10 cellular contexts compared by ENCODE assay signal in the genomic region with DNA sequence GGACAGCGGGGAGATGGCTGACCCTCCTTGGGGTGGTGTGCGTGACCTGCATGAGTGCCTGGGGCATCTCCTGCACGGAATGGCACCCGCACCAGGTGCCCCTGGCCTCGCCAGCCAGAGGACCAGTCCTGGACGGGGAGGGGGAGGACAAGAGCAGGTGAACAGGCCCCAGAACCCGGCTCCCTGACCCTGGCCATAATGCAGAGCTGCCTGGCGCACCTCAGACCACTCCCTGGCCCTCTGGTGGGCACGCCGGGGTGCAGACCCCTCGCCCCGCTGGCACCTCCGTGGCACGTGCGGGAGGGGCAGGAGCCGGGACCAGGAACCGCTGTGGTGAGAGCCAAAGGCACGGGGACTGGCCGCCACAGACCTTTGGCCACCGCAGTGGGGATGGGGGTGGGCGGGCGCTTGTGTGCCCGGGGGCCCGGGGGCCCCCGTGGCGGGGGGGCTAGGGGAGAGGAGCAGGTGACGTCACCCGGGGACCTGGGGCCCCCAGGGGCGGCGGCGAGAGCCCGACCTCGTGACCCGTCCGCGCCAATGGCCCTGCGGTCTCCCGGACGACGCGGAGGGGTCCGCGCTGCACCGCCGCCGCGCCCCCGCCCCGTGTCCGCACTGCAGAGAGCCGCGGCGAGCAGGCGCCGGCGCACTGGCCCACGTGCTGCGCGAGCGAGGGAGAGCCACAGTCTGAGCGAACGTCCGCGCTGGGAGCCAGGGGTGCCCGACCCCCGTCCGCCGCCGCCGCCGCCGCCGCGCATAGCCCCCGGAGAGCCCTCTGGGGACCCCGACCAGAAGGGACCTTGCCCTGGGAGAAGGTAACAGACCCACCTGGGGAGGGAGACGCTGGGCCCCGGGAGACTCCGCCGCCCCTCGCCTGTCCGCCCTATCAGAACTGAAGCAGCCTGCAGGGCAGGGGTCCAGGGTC. TPM values are rescaled to one million over a fixed set of nuclear protein-coding genes. Genes with fewer than 3 reads are reported as not detected.
DNase-seq lines count a peak whose midpoint lies in the region; ATAC-seq, FAIRE-seq and TF ChIP-seq lines count a peak whose summit lies in the region.
"Had no signal": no experiment of that assay in that cellular context is flagged by ENCODE, and none has a peak within 500 bp of the region (broad histone marks: within the 10 kb centered on the region; RNA-seq: fewer than 3 reads in every experiment).

A gene with protein sequence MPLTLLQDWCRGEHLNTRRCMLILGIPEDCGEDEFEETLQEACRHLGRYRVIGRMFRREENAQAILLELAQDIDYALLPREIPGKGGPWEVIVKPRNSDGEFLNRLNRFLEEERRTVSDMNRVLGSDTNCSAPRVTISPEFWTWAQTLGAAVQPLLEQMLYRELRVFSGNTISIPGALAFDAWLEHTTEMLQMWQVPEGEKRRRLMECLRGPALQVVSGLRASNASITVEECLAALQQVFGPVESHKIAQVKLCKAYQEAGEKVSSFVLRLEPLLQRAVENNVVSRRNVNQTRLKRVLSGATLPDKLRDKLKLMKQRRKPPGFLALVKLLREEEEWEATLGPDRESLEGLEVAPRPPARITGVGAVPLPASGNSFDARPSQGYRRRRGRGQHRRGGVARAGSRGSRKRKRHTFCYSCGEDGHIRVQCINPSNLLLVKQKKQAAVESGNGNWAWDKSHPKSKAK (plus strand): TSS at position 644 of the 922 bp plus-strand sequence. CDS start 586 bp downstream, outside the sequence.

- ATAC-seq in right lobe of liver, result peak; percentile 37 to 61 (median 46)
- ATAC-seq in HepG2, result no peak
- ATAC-seq in naive B cell (ENCODE audit: low read depth in 2 of 2), result peak in 1 of 2 donors; percentile 21

- H3K4me1 Mint-ChIP-seq in naive B cell (no peaks in the 10 kb centered on the region), type B pancreatic cell (ENCODE audit: unreplicated experiment) (peaks cover 4% of the 10 kb centered on the region)

- H3K4me1 ChIP-seq in right lobe of liver (no peaks in the 10 kb centered on the region), HepG2 (ENCODE audit: insufficient read depth, low read length) (no peaks in the 10 kb centered on the region)

- H3K36me3 ChIP-seq in right lobe of liver, result no peaks in the 10 kb centered on the region
- H3K36me3 ChIP-seq in HepG2 (replicated peaks in 1 of 2; ENCODE audit: control insufficient read depth in 1 of 2, insufficient read depth in 2 of 2, low read length in 2 of 2), result no peaks in the 10 kb centered on the region

- FAIRE-seq in HepG2 (lab: Jason Lieb, UNC), result no peak
- FAIRE-seq: bronchial epithelial cell had no signal

- TF ChIP-seq EP300 in HepG2 (IDR thresholded peaks at IDR 0.05; ENCODE audit: low read depth in 2 of 2, low read length in 2 of 2), result no peak
- no peak for TF ChIP-seq EP300 in HepG2 (CRISPR knock-in tag; IDR thresholded peaks at IDR 0.05; ENCODE audit: borderline replicate concordance)

- POLR2A ChIA-PET in HepG2 (lab: Yijun Ruan, JAX), result no interaction called here

- WGBS in right lobe of liver (ENCODE audit: insufficient coverage, low coverage, low lambda C conversion rate, missing lambda C conversion rate), result no CpG with 5 or more reads among the region's 82 CpGs
- WGBS in HepG2 (ENCODE audit: low lambda C conversion rate), result 98% methylated on average over 19 of the region's 82 CpGs

- H3K9me3 ChIP-seq in right lobe of liver (no peaks in the 10 kb centered on the region), HepG2 (ENCODE audit: low read length) (no peaks in the 10 kb centered on the region)

- H3K27ac Mint-ChIP-seq in naive B cell, result no peak within 1 kb of the TSS
- H3K27ac Mint-ChIP-seq in type B pancreatic cell, result no peak within 1 kb of the TSS

- no peak within 1 kb of the TSS for H3K4me2 ChIP-seq in HepG2 (ENCODE audit: low read depth, low read length)

- H3K4me3 Mint-ChIP-seq in naive B cell (peak within 1 kb of the TSS in 6 of 8 donors; percentile 22 to 55 (median 50)), type B pancreatic cell (peak within 1 kb of the TSS; percentile 65)

- H3K36me3 Mint-ChIP-seq in naive B cell, result no peaks in the 10 kb centered on the region
- H3K36me3 Mint-ChIP-seq in type B pancreatic cell, result no peaks in the 10 kb centered on the region

- TF ChIP-seq CTCF in right lobe of liver (IDR thresholded peaks at IDR 0.05) (no peak), HepG2 (CRISPR knock-in tag; IDR thresholded peaks at IDR 0.05) (no peak), dorsolateral prefrontal cortex (IDR thresholded peaks at IDR 0.05 in 54 of 56, conservative IDR thresholded peaks at IDR 0.05 in 2 of 56; ENCODE audit: low read depth in 1 of 56, partially characterized antibody in 56 of 56) (no peak), type B pancreatic cell (conservative IDR thresholded peaks at IDR 0.05) (no peak), GM20000 (IDR thresholded peaks at IDR 0.05; ENCODE audit: extremely low read depth, missing control alignments) (no peak)

- H3K27me3 ChIP-seq in right lobe of liver (no peaks in the 10 kb centered on the region), HepG2 (ENCODE audit: control insufficient read depth in 1 of 2, insufficient read depth in 2 of 2, low read length in 2 of 2) (no peaks in the 10 kb centered on the region), dorsolateral prefrontal cortex (peaks cover 0 to 74% (median 20%) of the 10 kb centered on the region in 45 donors)

- intact Hi-C loops in right lobe of liver (cut with DNase I), result no loop called here
- intact Hi-C loops in HepG2 (cut with micrococcal nuclease; ENCODE audit: unreplicated experiment), result no loop called here
- intact Hi-C loops in dorsolateral prefrontal cortex (cut with DNase I), result no loop called here

- no peak within 1 kb of the TSS for H3K9ac ChIP-seq in HepG2 (ENCODE audit: insufficient read depth, low read depth, low read length)

- TF ChIP-seq RAD21 in HepG2 (CRISPR knock-in tag; IDR thresholded peaks at IDR 0.05), result no peak

- no peaks in the 10 kb centered on the region for H3K79me2 ChIP-seq in HepG2 (ENCODE audit: insufficient read depth, low read length)

- no TSS peak for BruUV-seq in HepG2 (replicated peaks; lab: Mats Ljungman, UMichigan)

- H2AFZ ChIP-seq in HepG2 (ENCODE audit: low read length), result no peak within 1 kb of the TSS

- in situ Hi-C loops in HepG2 (cut with HindIII; ENCODE audit: extremely low pct_ligation_motif_present, low pct_unique_long_range_greater_than_20kb), result no loop called here

- H4K20me1 ChIP-seq in HepG2 (ENCODE audit: insufficient read depth, low read length), result no peaks in the 10 kb centered on the region

- no peak for TF ChIP-seq POLR2A in right lobe of liver (IDR thresholded peaks at IDR 0.05)
- TF ChIP-seq POLR2A in HepG2 (IDR thresholded peaks at IDR 0.05; ENCODE audit: insufficient read depth in 1 of 2, low read depth in 2 of 2, low read length in 2 of 2), result no peak

- H3K27ac ChIP-seq in right lobe of liver, result no peak within 1 kb of the TSS
- no peak within 1 kb of the TSS for H3K27ac ChIP-seq in HepG2 (ENCODE audit: extremely low read length, insufficient read depth, low read length)
- H3K27ac ChIP-seq in dorsolateral prefrontal cortex, result peak within 1 kb of the TSS in 32 of 59 donors; percentile 8 to 73 (median 47)

- DNase-seq in right lobe of liver (peak in 1 of 3 donors; percentile 28), HepG2 (ENCODE audit: low spot score) (no peak), dorsolateral prefrontal cortex (peak in 2 of 10 donors; percentile 56 to 61), naive B cell (no peak), type B pancreatic cell (ENCODE audit: extremely low spot score, unreplicated experiment) (no peak), AG08395 (ENCODE audit: low spot score) (no peak), GM20000 (ENCODE audit: low spot score) (no peak)
- no peak for DNase-seq in NK-92 treated with Interleukin-12 subunit alpha and Interleukin-12 subunit beta, amount 100 ng/mL, for 24 hours (lab: John Stamatoyannopoulos, UW)

- H3K4me3 ChIP-seq in right lobe of liver (no peak within 1 kb of the TSS), HepG2 (replicated peaks in 1 of 3; ENCODE audit: insufficient read depth in 1 of 3, low read depth in 2 of 3, low read length in 3 of 3) (no peak within 1 kb of the TSS), dorsolateral prefrontal cortex (peak within 1 kb of the TSS in 56 of 59 donors; percentile 14 to 66 (median 45))

- H3K9me3 Mint-ChIP-seq in naive B cell, result peaks cover 0 to 3% (median 0%) of the 10 kb centered on the region in 7 donors
- H3K9me3 Mint-ChIP-seq in type B pancreatic cell, result no peaks in the 10 kb centered on the region

- CTCF ChIA-PET in HepG2 (lab: Yijun Ruan, JAX; ENCODE audit: low intra/inter-chr PET ratio, low total read pairs), result no interaction called here

- H3K27me3 Mint-ChIP-seq in naive B cell (peaks cover 0 to 19% (median 15%) of the 10 kb centered on the region in 3 donors), type B pancreatic cell (peaks cover 7% of the 10 kb centered on the region)

RNA-seq across cellular contexts. Expression of the gene that starts here (rescaled TPM):
- total RNA-seq in right lobe of liver (under 1 TPM in 4 of 6 experiments, not detected in 2; 0.09 to 0.74 (median 0.42) TPM), HepG2 (2016; rRNA removed; fragmentation: Illumina TruSeq; extraction: Trizol) (not detected in 2 replicates), dorsolateral prefrontal cortex (100 to 1,000 TPM in 1 of 120 experiments, 10 to 100 TPM in 119; 19.7 to 108 (median 62.0) TPM), type B pancreatic cell (ENCODE audit: low replicate concordance) (4.3 and 9.2 TPM in 2 replicates)
- total RNA-seq in HepG2 (2016; cell fraction: cytosol; rRNA removed; fragmentation: Illumina TruSeq; extraction: Trizol; ENCODE audit: low read depth), result not detected in 2 replicates
- total RNA-seq in HepG2 (2016; cell fraction: insoluble cytoplasmic fraction; rRNA removed; fragmentation: Illumina TruSeq; extraction: Trizol), result not detected in 2 replicates
- total RNA-seq in HepG2 (2016; cell fraction: membrane; rRNA removed; fragmentation: Illumina TruSeq; extraction: Trizol), result not detected in 2 replicates
- total RNA-seq in HepG2 (2016; cell fraction: nucleus; rRNA removed; fragmentation: Illumina TruSeq; extraction: Trizol), result not detected in 2 replicates
- polyA plus RNA-seq in HepG2 (2011; rRNA removed) (not detected in 2 replicates), naive B cell (ENCODE audit: low read depth in 6 of 6) (under 1 TPM in 2 of 6 donors, not detected in 4; 0.35 to 0.49 TPM)
- 0.03 TPM in 1 of 2 replicates, not detected in the other for polyA plus RNA-seq in HepG2 (2011; cell fraction: cytosol; rRNA removed)
- 0.21 and 0.32 TPM in 2 replicates for polyA plus RNA-seq in HepG2 (2011; cell fraction: nucleus; rRNA removed)
- 0.07 TPM in 1 of 2 replicates, not detected in the other for polyA plus RNA-seq in HepG2 (2012)
- polyA plus RNA-seq in HepG2 (2016; cell fraction: cytosol; fragmentation: Illumina TruSeq; extraction: Trizol; ENCODE audit: low read depth), result not detected in 2 replicates
- polyA plus RNA-seq in HepG2 (2016; cell fraction: insoluble cytoplasmic fraction; fragmentation: Illumina TruSeq; extraction: Trizol; ENCODE audit: low read depth), result not detected in 2 replicates
- not detected in 2 replicates for polyA plus RNA-seq in HepG2 (2016; cell fraction: membrane; fragmentation: Illumina TruSeq; extraction: Trizol; ENCODE audit: low read depth)
- polyA plus RNA-seq in HepG2 (2016; cell fraction: nucleus; fragmentation: Illumina TruSeq; extraction: Trizol; ENCODE audit: insufficient read depth, low read depth), result not detected in 2 replicates
- polyA minus RNA-seq in HepG2 (2011; rRNA and poly(A)+ RNA removed; ENCODE audit: low replicate concordance), result not detected in 2 replicates
- polyA minus RNA-seq in HepG2 (2011; cell fraction: cytosol; rRNA and poly(A)+ RNA removed), result not detected in 2 replicates
- not detected in 2 replicates for polyA minus RNA-seq in HepG2 (2011; cell fraction: nucleus; rRNA and poly(A)+ RNA removed)
- total RNA-seq: bronchial epithelial cell, lung microvascular endothelial cell had no signal

Comparison
In these comparisons a context has a peak if more than half of its experiments do, and no peak if none do; other contexts are left out.
1. Peak in ATAC-seq in right lobe of liver; RNA of the gene not detected or under 1 TPM.
2. H3K27ac ChIP-seq: peak in dorsolateral prefrontal cortex (32 of 59); none in right lobe of liver (0 of 3) and HepG2 (single experiment).
3. H3K4me3 ChIP-seq: peak in dorsolateral prefrontal cortex (56 of 59); none in right lobe of liver (0 of 3) and HepG2 (0 of 3).